Comparison of ENCODE assay signal across 1 cellular context in genomic region chr1:15624315-15624714, GRCh38.
TF ChIP-seq lines count a peak whose summit lies in the region.

No MANE protein-coding gene starts in this region.

TF ChIP-seq in HepG2, 621 proteins besides CTCF, POLR2A, EP300 and RAD21:
- TF ChIP-seq ZNF121 (CRISPR knock-in tag; IDR thresholded peaks at IDR 0.05), result peak; percentile 80
- TF ChIP-seq SKI (IDR thresholded peaks at IDR 0.05; ENCODE audit: partially characterized antibody), result no peak
- TF ChIP-seq ZNF770 (CRISPR knock-in tag; IDR thresholded peaks at IDR 0.05), result peak; percentile 71
